Comparison of ENCODE assay signal across 16 cellular contexts in genomic region chr19:39516270-39516669, GRCh38. TPM values are rescaled to one million over a fixed set of nuclear protein-coding genes. Genes with fewer than 3 reads are reported as not detected.
DNase-seq lines count a peak whose midpoint lies in the region; ATAC-seq, FAIRE-seq and TF ChIP-seq lines count a peak whose summit lies in the region.
"Had no signal": no experiment of that assay in that cellular context is flagged by ENCODE, and none has a peak within 500 bp of the region (broad histone marks: within the 10 kb centered on the region; RNA-seq: fewer than 3 reads in every experiment).

No MANE protein-coding gene starts in this region.

- SMC1A ChIA-PET in GM12878 (lab: Charles Lee; ENCODE audit: uncharacterized antibody, unreplicated experiment) = no interaction called here

- TF ChIP-seq EP300 in GM12878 (IDR thresholded peaks at IDR 0.05; ENCODE audit: borderline replicate concordance in 1 of 2, control insufficient read depth in 1 of 2, low read depth in 2 of 2, low read length in 2 of 2) = no peak

- TF ChIP-seq CTCF in HEK293 (tag by site-specific recombination; IDR thresholded peaks at IDR 0.05) (no peak), GM12878 (IDR thresholded peaks at IDR 0.05 in 2 of 3, conservative IDR thresholded peaks at IDR 0.05 in 1 of 3; ENCODE audit: control insufficient read depth in 2 of 3, extremely low read depth in 1 of 3, insufficient read depth in 1 of 3, low read depth in 3 of 3, low read length in 3 of 3) (no peak), natural killer cell (IDR thresholded peaks at IDR 0.05) (no peak)

- no peak for DNase-seq in CD8-positive, alpha-beta memory T cell
- no peak for DNase-seq in GM12878 (ENCODE audit: low read depth, low spot score)
- no peak for DNase-seq in natural killer cell
- DNase-seq in stimulated activated CD4-positive, alpha-beta T cell treated with anti-CD3 and anti-CD28 coated beads, Interleukin-1b, Interleukin-23, amount 100 ng/mL, for 48 hours = no peak
- DNase-seq in NCI-H2081 (lab: John Stamatoyannopoulos, UW) = no peak
- DNase-seq in inferior parietal cortex (ENCODE audit: extremely low spot score) = no peak
- no peak for DNase-seq in HEK293T (ENCODE audit: extremely low spot score)
- DNase-seq: activated CD4-positive, CD25-positive, alpha-beta regulatory T cell treated with anti-CD3 and anti-CD28 coated beads, Interleukin-2, amount 50 U/mL, for 72 hours; adrenal gland; dermis blood vessel endothelial cell; NCI-H446 treated with DMSO at 0.1 percent for 48 hours had no signal

- H3K9me3 ChIP-seq in CD8-positive, alpha-beta memory T cell (ENCODE audit: low read length) = no peaks in the 10 kb centered on the region
- H3K9me3 ChIP-seq in HEK293 (ENCODE audit: control insufficient read depth, insufficient read depth, low read depth, low read length) (no peaks in the 10 kb centered on the region), GM12878 (replicated peaks; ENCODE audit: control insufficient read depth, insufficient read depth, low read length) (no peaks in the 10 kb centered on the region)
- H3K9me3 ChIP-seq: adrenal gland had no signal

- WGBS in GM12878 (ENCODE audit: insufficient coverage, insufficient replicate concordance, low lambda C conversion rate, missing lambda C conversion rate) = 20% methylated on average over 5 of the region's 6 CpGs

- peaks cover 18% of the 10 kb centered on the region for H3K4me1 ChIP-seq in CD8-positive, alpha-beta memory T cell (ENCODE audit: insufficient read depth, low read length)
- H3K4me1 ChIP-seq in HEK293 (ENCODE audit: control insufficient read depth, insufficient read depth, low read length) (peaks cover 18% of the 10 kb centered on the region), GM12878 (ENCODE audit: control insufficient read depth, insufficient read depth, low read length) (peaks cover 11% of the 10 kb centered on the region)

- no peak overlapping the region; the same call in 1 of the 2 replicates for H2AFZ ChIP-seq in GM12878 (ENCODE audit: control insufficient read depth, low read depth, low read length)

- intact Hi-C loops in GM12878 (cut with micrococcal nuclease; ENCODE audit: unreplicated experiment) (no loop called here), natural killer cell (cut with micrococcal nuclease) (no loop called here)

- H3K4me2 ChIP-seq in GM12878 (ENCODE audit: control insufficient read depth, insufficient read depth) = peak overlapping the region; percentile 69

- in situ Hi-C loops in GM12878 (cut with MboI) = no loop called here

- H3K9ac ChIP-seq in GM12878 (ENCODE audit: control insufficient read depth, insufficient read depth, low read length) = no peak overlapping the region

- BruUV-seq in GM12878 (replicated peaks; lab: Mats Ljungman, UMichigan) = no TSS peak

- H3K27ac ChIP-seq in CD8-positive, alpha-beta memory T cell (ENCODE audit: low read depth, low read length) = no peak overlapping the region
- H3K27ac ChIP-seq in HEK293 (ENCODE audit: extremely low read depth, low read depth, low read length) = no peak overlapping the region
- H3K27ac ChIP-seq in GM12878 (ENCODE audit: control insufficient read depth, insufficient read depth) = no peak overlapping the region
- H3K27ac ChIP-seq: adrenal gland had no signal

- no peaks in the 10 kb centered on the region for H3K36me3 ChIP-seq in CD8-positive, alpha-beta memory T cell (ENCODE audit: insufficient read depth, low read length)
- peaks cover 0 to under 1% of the 10 kb centered on the region in 2 experiments; a peak in 1 of 3 replicates for H3K36me3 ChIP-seq in HEK293 (ENCODE audit: control insufficient read depth in 2 of 2, insufficient read depth in 1 of 2, low read length in 2 of 2)
- no peaks in the 10 kb centered on the region for H3K36me3 ChIP-seq in GM12878 (ENCODE audit: control insufficient read depth in 2 of 2, insufficient read depth in 2 of 2, low read length in 1 of 2)
- H3K36me3 ChIP-seq: adrenal gland had no signal

- peaks cover 54 to 56% of the 10 kb centered on the region in 2 donors for H3K27me3 Mint-ChIP-seq in CD8-positive, alpha-beta memory T cell
- H3K27me3 Mint-ChIP-seq in natural killer cell (ENCODE audit: low read depth in 2 of 2) = peaks cover 34 to 40% of the 10 kb centered on the region in 2 donors

- no peak for TF ChIP-seq RAD21 in GM12878 (IDR thresholded peaks at IDR 0.05; ENCODE audit: insufficient read depth, low read depth, low read length)

- no peaks in the 10 kb centered on the region for H3K9me3 Mint-ChIP-seq in CD8-positive, alpha-beta memory T cell
- H3K9me3 Mint-ChIP-seq in natural killer cell = no peaks in the 10 kb centered on the region

- ATAC-seq in GM12878 (peak; percentile 66), natural killer cell (peak in 1 of 3 donors; percentile 26)
- ATAC-seq: Right ventricle myocardium inferior had no signal

- peaks cover 8 to 25% (median 12%) of the 10 kb centered on the region in 3 donors for H3K4me1 Mint-ChIP-seq in CD8-positive, alpha-beta memory T cell
- peaks cover 6 to 19% of the 10 kb centered on the region in 2 donors for H3K4me1 Mint-ChIP-seq in natural killer cell

- POLR2A ChIA-PET in CD8-positive, alpha-beta memory T cell (lab: Charles Lee) = no interaction called here
- POLR2A ChIA-PET in HEK293 (lab: Yijun Ruan, JAX) = interaction anchor here (1.1 kb wide), 1 partner anchor 18 kb away, joined by 3 read pairs; no protein-coding TSS in a partner anchor
- POLR2A ChIA-PET in GM12878 (lab: Charles Lee) = interaction anchor here (0.5 kb wide), 1 partner anchor 886 kb away, joined by 5 read pairs; no protein-coding TSS in a partner anchor
- POLR2A ChIA-PET in HEK293T (lab: Yijun Ruan, JAX) = interaction anchor here (0.8 kb wide), 1 partner anchor 80 kb away, joined by 3 read pairs; the partner anchor contains the start of gene RPS16

- RAD21 ChIA-PET in GM12878 (lab: Charles Lee; ENCODE audit: unreplicated experiment) = no interaction called here

- peaks cover 0 to 4% (median 0%) of the 10 kb centered on the region in 3 donors for H3K36me3 Mint-ChIP-seq in CD8-positive, alpha-beta memory T cell
- H3K36me3 Mint-ChIP-seq in natural killer cell = no peaks in the 10 kb centered on the region

- H3K79me2 ChIP-seq in GM12878 (ENCODE audit: control insufficient read depth, insufficient read depth, low read length) = no peaks in the 10 kb centered on the region

- CTCF ChIA-PET in CD8-positive, alpha-beta memory T cell (lab: Charles Lee) = interaction anchor here (3.4 kb wide), 1 partner anchor 13 kb away, joined by 9 read pairs; no protein-coding TSS in a partner anchor
- CTCF ChIA-PET in HEK293 (lab: Yijun Ruan, JAX) (interaction anchor here (0.6 to 3.7 kb wide), 5 partner anchors 10 to 310 kb away, joined by 3 to 21 read pairs (median 3); no protein-coding TSS in a partner anchor), GM12878 (lab: Yijun Ruan, JAX) (no interaction called here), HEK293T (lab: Yijun Ruan, JAX) (no interaction called here)

- FAIRE-seq in GM12878 (lab: Jason Lieb, UNC) = no peak

- H3K27ac Mint-ChIP-seq in CD8-positive, alpha-beta memory T cell = peak overlapping the region in 2 of 8 donors; percentile 14 to 27
- no peak overlapping the region for H3K27ac Mint-ChIP-seq in natural killer cell

- no peak for TF ChIP-seq POLR2A in GM12878 (IDR thresholded peaks at IDR 0.05; ENCODE audit: low read depth, low read length)

- peak overlapping the region in 6 of 7 donors; percentile 41 to 72 (median 50) for H3K4me3 Mint-ChIP-seq in CD8-positive, alpha-beta memory T cell
- H3K4me3 Mint-ChIP-seq in natural killer cell = peak overlapping the region; percentile 5

- no peaks in the 10 kb centered on the region for H4K20me1 ChIP-seq in GM12878 (ENCODE audit: control insufficient read depth, insufficient read depth)

- no peak overlapping the region for H3K4me3 ChIP-seq in CD8-positive, alpha-beta memory T cell (ENCODE audit: low read length)
- no peak overlapping the region for H3K4me3 ChIP-seq in HEK293 (ENCODE audit: low read depth, low read length)
- H3K4me3 ChIP-seq in GM12878 = peak overlapping the region; percentile 36; the same call in 1 of the 2 replicates

- H3K27me3 ChIP-seq in CD8-positive, alpha-beta memory T cell (ENCODE audit: insufficient read depth, low read length, poor library complexity, severe bottlenecking) = peaks cover 41% of the 10 kb centered on the region
- H3K27me3 ChIP-seq in GM12878 (replicated peaks in 1 of 2; ENCODE audit: control insufficient read depth in 2 of 2, insufficient read depth in 2 of 2, low read length in 1 of 2) = peaks cover 9 to 22% of the 10 kb centered on the region in 2 experiments

RNA-seq across cellular contexts. Expression of gene SELENOV, which starts 1.3 kb away (rescaled TPM):
- not detected for total RNA-seq in CD8-positive, alpha-beta memory T cell
- polyA plus RNA-seq in CD8-positive, alpha-beta memory T cell = not detected
- not detected in 2 replicates for total RNA-seq in GM12878 (2013; cell fraction: nucleolus; rRNA removed)
- total RNA-seq in GM12878 (2014; rRNA removed) = not detected in 2 replicates
- not detected in 2 replicates for total RNA-seq in GM12878 (2014; rRNA removed; fragmentation: Illumina TruSeq; extraction: Trizol)
- not detected in 2 replicates for total RNA-seq in GM12878 (2021)
- not detected for polyA plus RNA-seq in GM12878 (2011; ENCODE audit: low read depth)
- polyA plus RNA-seq in GM12878 (2011; rRNA removed) = not detected in 2 replicates
- polyA plus RNA-seq in GM12878 (2011; cell fraction: cytosol; rRNA removed) = not detected in 2 replicates
- polyA plus RNA-seq in GM12878 (2011; cell fraction: nucleus; rRNA removed) = not detected in 2 replicates
- not detected in 2 replicates for polyA plus RNA-seq in GM12878 (2012)
- not detected in 2 replicates for polyA plus RNA-seq in GM12878 (2014; fragmentation: Illumina TruSeq; extraction: Trizol)
- polyA plus RNA-seq in GM12878 (2014; fragmentation: Nextera tagmentation; extraction: Ambion mirVana) = not detected
- not detected in 2 replicates for polyA plus RNA-seq in GM12878 (2014; rRNA removed)
- not detected for polyA plus RNA-seq in GM12878 (2016; fragmentation: Nextera tagmentation; extraction: Ambion mirVana)
- not detected in 2 replicates for polyA minus RNA-seq in GM12878 (2011; rRNA and poly(A)+ RNA removed)
- polyA minus RNA-seq in GM12878 (2011; cell fraction: cytosol; rRNA and poly(A)+ RNA removed) = not detected in 2 replicates
- polyA minus RNA-seq in GM12878 (2011; cell fraction: nucleus; rRNA and poly(A)+ RNA removed) = not detected in 2 replicates
- total RNA-seq in natural killer cell = not detected
- total RNA-seq: adrenal gland, dermis blood vessel endothelial cell, left lobe of liver, M059J, posterior vena cava, Right ventricle myocardium inferior had no signal
- polyA plus RNA-seq: adrenal gland had no signal

RNA-seq across cellular contexts. Expression of gene EID2B, which starts 16.4 kb away (rescaled TPM):
- 1 to 10 TPM; 3.4 to 3.7 TPM for total RNA-seq in CD8-positive, alpha-beta memory T cell
- polyA plus RNA-seq in CD8-positive, alpha-beta memory T cell = 8.5 TPM
- 8.1 and 9.0 TPM in 2 replicates for total RNA-seq in GM12878 (2013; cell fraction: nucleolus; rRNA removed)
- total RNA-seq in GM12878 (2014; rRNA removed) (4.1 and 5.5 TPM in 2 replicates), GM12878 (2014; rRNA removed; fragmentation: Illumina TruSeq; extraction: Trizol) (3.7 and 5.2 TPM in 2 replicates), GM12878 (2021) (3.9 and 4.3 TPM in 2 replicates), natural killer cell (1 to 10 TPM; 4.6 to 6.7 (median 5.8) TPM)
- 0.89 TPM for polyA plus RNA-seq in GM12878 (2011; ENCODE audit: low read depth)
- polyA plus RNA-seq in GM12878 (2011; rRNA removed) (5.0 and 5.1 TPM in 2 replicates), GM12878 (2014; fragmentation: Illumina TruSeq; extraction: Trizol) (1.4 and 2.9 TPM in 2 replicates), GM12878 (2014; fragmentation: Nextera tagmentation; extraction: Ambion mirVana) (1 to 10 TPM; 5.8 to 6.1 TPM), GM12878 (2014; rRNA removed) (8.8 and 10.1 TPM in 2 replicates), GM12878 (2016; fragmentation: Nextera tagmentation; extraction: Ambion mirVana) (1 to 10 TPM; 4.8 to 5.9 TPM)
- polyA plus RNA-seq in GM12878 (2011; cell fraction: cytosol; rRNA removed) = 2.8 and 6.5 TPM in 2 replicates
- polyA plus RNA-seq in GM12878 (2011; cell fraction: nucleus; rRNA removed) = 3.9 and 4.0 TPM in 2 replicates
- 2.8 and 4.5 TPM in 2 replicates for polyA plus RNA-seq in GM12878 (2012)
- polyA minus RNA-seq in GM12878 (2011; rRNA and poly(A)+ RNA removed) = 1.6 and 2.4 TPM in 2 replicates
- polyA minus RNA-seq in GM12878 (2011; cell fraction: cytosol; rRNA and poly(A)+ RNA removed) = 0.62 and 0.67 TPM in 2 replicates
- 3.1 and 5.5 TPM in 2 replicates for polyA minus RNA-seq in GM12878 (2011; cell fraction: nucleus; rRNA and poly(A)+ RNA removed)

RNA-seq across cellular contexts. Expression of gene DLL3, which starts 17.5 kb away (rescaled TPM):
- 1 to 10 TPM in 1 of 2 experiments, under 1 TPM in 1; 0.92 to 1.4 TPM for total RNA-seq in CD8-positive, alpha-beta memory T cell
- 0.25 TPM for polyA plus RNA-seq in CD8-positive, alpha-beta memory T cell
- 3.2 and 4.2 TPM in 2 replicates for total RNA-seq in GM12878 (2013; cell fraction: nucleolus; rRNA removed)
- 1.5 and 2.0 TPM in 2 replicates for total RNA-seq in GM12878 (2014; rRNA removed)
- total RNA-seq in GM12878 (2014; rRNA removed; fragmentation: Illumina TruSeq; extraction: Trizol) = 0.36 and 0.41 TPM in 2 replicates
- total RNA-seq in GM12878 (2021) = 0.93 and 1.3 TPM in 2 replicates
- polyA plus RNA-seq in GM12878 (2011; ENCODE audit: low read depth) = 0.18 TPM
- 0.58 and 0.64 TPM in 2 replicates for polyA plus RNA-seq in GM12878 (2011; rRNA removed)
- polyA plus RNA-seq in GM12878 (2011; cell fraction: cytosol; rRNA removed) = 1.2 and 1.3 TPM in 2 replicates
- polyA plus RNA-seq in GM12878 (2011; cell fraction: nucleus; rRNA removed) = 2.0 and 2.1 TPM in 2 replicates
- 0.58 and 0.62 TPM in 2 replicates for polyA plus RNA-seq in GM12878 (2012)
- 0.06 and 0.22 TPM in 2 replicates for polyA plus RNA-seq in GM12878 (2014; fragmentation: Illumina TruSeq; extraction: Trizol)
- polyA plus RNA-seq in GM12878 (2014; fragmentation: Nextera tagmentation; extraction: Ambion mirVana) = under 1 TPM; 0.18 to 0.57 TPM
- 1.5 and 1.9 TPM in 2 replicates for polyA plus RNA-seq in GM12878 (2014; rRNA removed)
- polyA plus RNA-seq in GM12878 (2016; fragmentation: Nextera tagmentation; extraction: Ambion mirVana) = 1 to 10 TPM; 1.4 to 1.6 TPM
- polyA minus RNA-seq in GM12878 (2011; rRNA and poly(A)+ RNA removed) = 0.46 and 0.66 TPM in 2 replicates
- 1.0 TPM in 1 of 2 replicates, not detected in the other for polyA minus RNA-seq in GM12878 (2011; cell fraction: cytosol; rRNA and poly(A)+ RNA removed)
- polyA minus RNA-seq in GM12878 (2011; cell fraction: nucleus; rRNA and poly(A)+ RNA removed) = 0.85 and 1.6 TPM in 2 replicates
- total RNA-seq in natural killer cell = not detected
- total RNA-seq: adrenal gland, left lobe of liver, posterior vena cava, Right ventricle myocardium inferior had no signal

RNA-seq across cellular contexts. Expression of gene EID2, which starts 23.7 kb away (rescaled TPM):
- total RNA-seq in CD8-positive, alpha-beta memory T cell = 10 to 100 TPM; 14.0 to 15.4 TPM
- polyA plus RNA-seq in CD8-positive, alpha-beta memory T cell = 29.2 TPM
- total RNA-seq in GM12878 (2013; cell fraction: nucleolus; rRNA removed) = 3.4 and 4.0 TPM in 2 replicates
- 9.0 and 11.3 TPM in 2 replicates for total RNA-seq in GM12878 (2014; rRNA removed)
- 5.9 and 7.0 TPM in 2 replicates for total RNA-seq in GM12878 (2014; rRNA removed; fragmentation: Illumina TruSeq; extraction: Trizol)
- total RNA-seq in GM12878 (2021) = 9.6 and 9.7 TPM in 2 replicates
- polyA plus RNA-seq in GM12878 (2011; ENCODE audit: low read depth) = 3.4 TPM
- polyA plus RNA-seq in GM12878 (2011; rRNA removed) = 4.8 and 7.2 TPM in 2 replicates
- polyA plus RNA-seq in GM12878 (2011; cell fraction: cytosol; rRNA removed) = 2.7 and 4.5 TPM in 2 replicates
- polyA plus RNA-seq in GM12878 (2011; cell fraction: nucleus; rRNA removed) = 4.8 and 5.7 TPM in 2 replicates
- 5.6 and 7.8 TPM in 2 replicates for polyA plus RNA-seq in GM12878 (2012)
- polyA plus RNA-seq in GM12878 (2014; fragmentation: Illumina TruSeq; extraction: Trizol) = 5.8 and 7.0 TPM in 2 replicates
- polyA plus RNA-seq in GM12878 (2014; fragmentation: Nextera tagmentation; extraction: Ambion mirVana) = 1 to 10 TPM; 2.7 to 4.4 TPM
- 11.4 and 15.5 TPM in 2 replicates for polyA plus RNA-seq in GM12878 (2014; rRNA removed)
- polyA plus RNA-seq in GM12878 (2016; fragmentation: Nextera tagmentation; extraction: Ambion mirVana) = 10 to 100 TPM in 1 of 2 experiments, 1 to 10 TPM in 1; 1.6 to 10.4 TPM
- 2.0 and 2.6 TPM in 2 replicates for polyA minus RNA-seq in GM12878 (2011; rRNA and poly(A)+ RNA removed)
- 2.7 and 2.8 TPM in 2 replicates for polyA minus RNA-seq in GM12878 (2011; cell fraction: cytosol; rRNA and poly(A)+ RNA removed)
- polyA minus RNA-seq in GM12878 (2011; cell fraction: nucleus; rRNA and poly(A)+ RNA removed) = 1.5 and 3.2 TPM in 2 replicates
- total RNA-seq in natural killer cell = 10 to 100 TPM; 11.9 to 19.9 (median 15.6) TPM

RNA-seq across cellular contexts. Expression of gene TIMM50, which starts 35.6 kb away (rescaled TPM):
- 100 to 1,000 TPM; 131 to 137 TPM for total RNA-seq in CD8-positive, alpha-beta memory T cell
- polyA plus RNA-seq in CD8-positive, alpha-beta memory T cell = 47.3 TPM
- 49.3 and 62.8 TPM in 2 replicates for total RNA-seq in GM12878 (2013; cell fraction: nucleolus; rRNA removed)
- 106 and 113 TPM in 2 replicates for total RNA-seq in GM12878 (2014; rRNA removed)
- 55.9 and 59.3 TPM in 2 replicates for total RNA-seq in GM12878 (2014; rRNA removed; fragmentation: Illumina TruSeq; extraction: Trizol)
- total RNA-seq in GM12878 (2021) = 92.0 and 95.5 TPM in 2 replicates
- 26.5 TPM for polyA plus RNA-seq in GM12878 (2011; ENCODE audit: low read depth)
- 93.2 and 106 TPM in 2 replicates for polyA plus RNA-seq in GM12878 (2011; rRNA removed)
- polyA plus RNA-seq in GM12878 (2011; cell fraction: cytosol; rRNA removed) = 119 and 144 TPM in 2 replicates
- 99.5 and 132 TPM in 2 replicates for polyA plus RNA-seq in GM12878 (2011; cell fraction: nucleus; rRNA removed)
- polyA plus RNA-seq in GM12878 (2012) = 46.8 and 66.1 TPM in 2 replicates
- 43.7 and 68.4 TPM in 2 replicates for polyA plus RNA-seq in GM12878 (2014; fragmentation: Illumina TruSeq; extraction: Trizol)
- polyA plus RNA-seq in GM12878 (2014; fragmentation: Nextera tagmentation; extraction: Ambion mirVana) = 10 to 100 TPM; 15.6 to 34.7 TPM
- polyA plus RNA-seq in GM12878 (2014; rRNA removed) = 109 and 112 TPM in 2 replicates
- polyA plus RNA-seq in GM12878 (2016; fragmentation: Nextera tagmentation; extraction: Ambion mirVana) = 100 to 1,000 TPM; 133 to 146 TPM
- polyA minus RNA-seq in GM12878 (2011; rRNA and poly(A)+ RNA removed) = 62.7 and 88.2 TPM in 2 replicates
- 31.9 and 36.6 TPM in 2 replicates for polyA minus RNA-seq in GM12878 (2011; cell fraction: cytosol; rRNA and poly(A)+ RNA removed)
- 22.1 and 40.0 TPM in 2 replicates for polyA minus RNA-seq in GM12878 (2011; cell fraction: nucleus; rRNA and poly(A)+ RNA removed)
- 10 to 100 TPM; 50.1 to 67.2 (median 60.8) TPM for total RNA-seq in natural killer cell

Comparison
In these comparisons a context has a peak if more than half of its experiments do, and no peak if none do; other contexts are left out.
1. CTCF ChIA-PET loops: an anchor here in CD8-positive, alpha-beta memory T cell (3.4 kb wide) and HEK293 (0.6 to 3.7 kb wide); none called in GM12878 and HEK293T.